Comparison of ENCODE assay signal across 1 cellular context in the genomic region with DNA sequence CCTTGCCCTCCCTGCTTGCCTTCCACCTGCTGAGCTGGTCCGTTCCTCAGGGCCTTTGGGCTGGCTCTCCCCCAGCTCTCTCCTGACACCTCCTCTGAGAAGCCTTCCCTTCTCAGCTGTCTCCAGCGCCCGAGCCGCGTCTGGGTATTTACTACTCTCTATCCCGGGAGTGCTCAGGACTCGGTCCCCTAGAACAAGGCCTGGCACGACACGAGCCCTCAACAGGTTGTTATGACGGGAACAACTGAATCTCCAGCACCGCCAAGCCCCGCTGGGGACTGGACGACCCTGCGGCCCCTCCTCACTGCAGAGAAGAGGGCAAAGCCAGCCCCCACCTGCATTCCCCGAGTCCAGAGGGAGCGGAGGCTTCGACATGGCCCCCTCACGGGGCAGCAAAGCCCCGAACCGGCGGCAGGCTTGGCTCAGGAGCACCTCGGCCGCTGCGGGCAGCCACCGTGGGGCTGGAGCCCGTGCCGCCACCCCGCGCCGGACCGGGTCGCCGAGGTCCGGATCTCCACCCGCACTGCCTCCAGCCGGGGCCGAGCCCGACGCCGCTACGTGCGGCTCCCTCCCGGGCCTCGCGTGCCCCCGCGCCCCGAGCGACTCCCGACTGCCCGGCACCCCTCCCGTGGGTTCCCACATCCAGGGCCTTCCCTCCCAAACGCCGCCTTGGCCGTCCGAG.
TF ChIP-seq lines count a peak whose summit lies in the region.

No MANE protein-coding gene starts in this region.

TF ChIP-seq in GM12878, 131 proteins besides CTCF, POLR2A, EP300 and RAD21:
- TF ChIP-seq NBN (IDR thresholded peaks at IDR 0.05) (0 out of 2 replicates have a peak, but pooled peaks have one; percentile 6), KAT2A (conservative IDR thresholded peaks at IDR 0.05; ENCODE audit: control insufficient read depth, low read depth, low read length) (no peak), IKZF1 (conservative IDR thresholded peaks at IDR 0.05) (0 out of 2 replicates have a peak, but pooled peaks have one; percentile 29), LARP7 (IDR thresholded peaks at IDR 0.05) (0 out of 2 replicates have a peak, but pooled peaks have one; percentile 9), BRCA1 (IDR thresholded peaks at IDR 0.05; ENCODE audit: low read depth, low read length) (no peak), NRF1 (conservative IDR thresholded peaks at IDR 0.05; ENCODE audit: low read depth, low read length) (no peak), FOXM1 (IDR thresholded peaks at IDR 0.05; ENCODE audit: low read depth, low read length) (0 out of 2 replicates have a peak, but pooled peaks have one; percentile 2), IKZF2 (IDR thresholded peaks at IDR 0.05) (no peak), HDGF (IDR thresholded peaks at IDR 0.05) (0 out of 2 replicates have a peak, but pooled peaks have one; percentile 45)
